8 cellular contexts compared by ENCODE assay signal in genomic region chr11:48021201-48021820, GRCh38. TPM values are rescaled to one million over a fixed set of nuclear protein-coding genes. Genes with fewer than 3 reads are reported as not detected.
A peak's percentile ranks its signal among the peaks of the same experiment; 100 is the strongest.
DNase-seq lines count a peak whose midpoint lies in the region; ATAC-seq, FAIRE-seq and TF ChIP-seq lines count a peak whose summit lies in the region.
"Not testable (repeated sequence)": the region's sequence is repeated elsewhere in the genome, so short reads cannot be mapped to it uniquely, and the experiment has no call there.

No MANE protein-coding gene starts in this region.

- CTCF ChIA-PET in A549 (lab: Yijun Ruan, JAX), result interaction anchor here (1.8 kb wide), 1 partner anchor 13 kb away, joined by 6 read pairs; no protein-coding TSS in a partner anchor
- CTCF ChIA-PET in CD4-positive, alpha-beta memory T cell (lab: Charles Lee; ENCODE audit: partially characterized antibody), result interaction anchor here (2.6 to 5.0 kb wide), 3 partner anchors 16 to 88 kb away, joined by 10 to 45 read pairs (median 40); no protein-coding TSS in a partner anchor
- CTCF ChIA-PET in activated CD4-positive, alpha-beta memory T cell treated with anti-CD3 and anti-CD28 coated beads, Interleukin-2, amount 10 ng/mL, durations not matched to agents 7 days and 5 days (lab: Charles Lee), result interaction anchor here (2.0 to 4.9 kb wide), 3 partner anchors 15 to 85 kb away, joined by 10 to 57 read pairs (median 17); no protein-coding TSS in a partner anchor

- not testable (repeated sequence) for H4K20me1 ChIP-seq in Karpas-422 (ENCODE audit: insufficient read depth, low read depth, low read length)
- peaks cover 60% of the 10 kb centered on the region for H4K20me1 ChIP-seq in OCI-LY3 (ENCODE audit: insufficient read depth, low read length)

- ATAC-seq in A549; effector memory CD8-positive, alpha-beta T cell (replicated peaks): not testable (repeated sequence)

- not testable (repeated sequence) for H3K27me3 ChIP-seq in CD4-positive, alpha-beta memory T cell (ENCODE audit: insufficient read depth, low read length); Karpas-422 (ENCODE audit: low read length); OCI-LY3 (ENCODE audit: low read depth, low read length); neutrophil

- not testable (repeated sequence) for H3K36me3 ChIP-seq in CD4-positive, alpha-beta memory T cell (ENCODE audit: insufficient read depth, low read length); neutrophil
- H3K36me3 ChIP-seq in Karpas-422 (ENCODE audit: insufficient read depth, low read length) (peaks cover 21% of the 10 kb centered on the region), OCI-LY3 (replicated peaks; ENCODE audit: low read depth, low read length) (peaks cover 22% of the 10 kb centered on the region)

- H3K27ac ChIP-seq in A549; CD4-positive, alpha-beta memory T cell (ENCODE audit: low read depth, low read length); OCI-LY3 (ENCODE audit: low read length): not testable (repeated sequence)
- H3K27ac ChIP-seq in Karpas-422 (ENCODE audit: low read length) (peak overlapping the region; percentile 99), neutrophil (peak overlapping the region; percentile 95)

- POLR2A ChIA-PET in A549 (lab: Yijun Ruan, JAX), result not testable (repeated sequence)
- POLR2A ChIA-PET in CD4-positive, alpha-beta memory T cell (lab: Charles Lee; ENCODE audit: partially characterized antibody), result interaction anchor here (1.4 kb wide), 1 partner anchor 12 kb away, joined by 4 read pairs; no protein-coding TSS in a partner anchor
- POLR2A ChIA-PET in activated CD4-positive, alpha-beta memory T cell treated with anti-CD3 and anti-CD28 coated beads, Interleukin-2, amount 10 ng/mL, durations not matched to agents 7 days and 5 days (lab: Charles Lee), result interaction anchor here (1.7 to 24.8 kb wide), 4 partner anchors 17 to 39 kb away, joined by 4 to 519 read pairs (median 202); no protein-coding TSS in a partner anchor

- H3K4me3 ChIP-seq in A549; CD4-positive, alpha-beta memory T cell (ENCODE audit: low read length in 2 of 2); OCI-LY3 (ENCODE audit: low read length): not testable (repeated sequence)
- H3K4me3 ChIP-seq in Karpas-422 (ENCODE audit: low read length) (peak overlapping the region; percentile 60; the same call in 1 of the 2 replicates), neutrophil (ENCODE audit: low read depth in 1 of 2, low read length in 1 of 2) (peak overlapping the region in 1 of 2 experiments; percentile 48)

- H3K4me1 ChIP-seq in A549 (peaks cover 74% of the 10 kb centered on the region), Karpas-422 (ENCODE audit: low read length) (peaks cover 99% of the 10 kb centered on the region), OCI-LY3 (ENCODE audit: low read length) (peaks cover 88% of the 10 kb centered on the region), neutrophil (ENCODE audit: control insufficient read depth in 1 of 2, insufficient read depth in 1 of 2, low read depth in 1 of 2, low read length in 1 of 2) (peaks cover 100% of the 10 kb centered on the region in 2 experiments)
- peaks cover 51% of the 10 kb centered on the region for H3K4me1 ChIP-seq in CD4-positive, alpha-beta memory T cell (ENCODE audit: insufficient read depth, low read length)

- whole genome bisulfite sequencing in A549 (ENCODE audit: missing lambda C conversion rate), result 96% methylated on average over 10 of the region's 10 CpGs

- peaks cover 76% of the 10 kb centered on the region for H3K79me2 ChIP-seq in Karpas-422 (ENCODE audit: low read length)
- H3K79me2 ChIP-seq in OCI-LY3 (ENCODE audit: low read length), result peaks cover 86% of the 10 kb centered on the region

- H3K9me3 Mint-ChIP-seq in CD4-positive, alpha-beta memory T cell; activated CD4-positive, alpha-beta memory T cell treated with anti-CD3 and anti-CD28 coated beads, Interleukin-2, amount 10 ng/mL, durations not matched to agents 7 days and 5 days; effector memory CD8-positive, alpha-beta T cell; type B pancreatic cell: not testable (repeated sequence)

- H3K27ac Mint-ChIP-seq in CD4-positive, alpha-beta memory T cell, result peak overlapping the region in 6 of 7 donors; percentile 12 to 80 (median 40)
- H3K27ac Mint-ChIP-seq in activated CD4-positive, alpha-beta memory T cell treated with anti-CD3 and anti-CD28 coated beads, Interleukin-2, amount 10 ng/mL, durations not matched to agents 7 days and 5 days, result peak overlapping the region; percentile 92
- peak overlapping the region; percentile 94 to 96 for H3K27ac Mint-ChIP-seq in effector memory CD8-positive, alpha-beta T cell
- peak overlapping the region; percentile 33 for H3K27ac Mint-ChIP-seq in type B pancreatic cell

- peaks cover 54 to 76% (median 60%) of the 10 kb centered on the region in 4 donors for H3K4me1 Mint-ChIP-seq in CD4-positive, alpha-beta memory T cell
- H3K4me1 Mint-ChIP-seq in activated CD4-positive, alpha-beta memory T cell treated with anti-CD3 and anti-CD28 coated beads, Interleukin-2, amount 10 ng/mL, durations not matched to agents 7 days and 5 days, result peaks cover 83% of the 10 kb centered on the region
- H3K4me1 Mint-ChIP-seq in effector memory CD8-positive, alpha-beta T cell (ENCODE audit: low read depth in 2 of 2), result peaks cover 59 to 69% of the 10 kb centered on the region in 2 donors
- peaks cover 61% of the 10 kb centered on the region for H3K4me1 Mint-ChIP-seq in type B pancreatic cell (ENCODE audit: unreplicated experiment)

- TF ChIP-seq RAD21 in A549 (conservative IDR thresholded peaks at IDR 0.05 in 1 of 2, IDR thresholded peaks at IDR 0.05 in 1 of 2), result not testable (repeated sequence)

- TF ChIP-seq CTCF in A549 (IDR thresholded peaks at IDR 0.05); OCI-LY3 (IDR thresholded peaks at IDR 0.05; ENCODE audit: low read depth, low read length); neutrophil (IDR thresholded peaks at IDR 0.05); type B pancreatic cell (conservative IDR thresholded peaks at IDR 0.05): not testable (repeated sequence)

- TF ChIP-seq POLR2A in A549 (IDR thresholded peaks at IDR 0.05; ENCODE audit: low read length), result not testable (repeated sequence)

- H3K36me3 Mint-ChIP-seq in CD4-positive, alpha-beta memory T cell, result peaks cover 10 to 14% of the 10 kb centered on the region in 2 donors
- H3K36me3 Mint-ChIP-seq in activated CD4-positive, alpha-beta memory T cell treated with anti-CD3 and anti-CD28 coated beads, Interleukin-2, amount 10 ng/mL, durations not matched to agents 7 days and 5 days (ENCODE audit: low read depth), result peaks cover 61% of the 10 kb centered on the region
- peaks cover 31% of the 10 kb centered on the region for H3K36me3 Mint-ChIP-seq in effector memory CD8-positive, alpha-beta T cell (ENCODE audit: insufficient read depth)
- H3K36me3 Mint-ChIP-seq in type B pancreatic cell, result not testable (repeated sequence)

- H3K9me3 ChIP-seq in A549; CD4-positive, alpha-beta memory T cell (ENCODE audit: control insufficient read depth in 1 of 2, low read length in 2 of 2); Karpas-422 (ENCODE audit: low read length); OCI-LY3 (ENCODE audit: insufficient read depth, low read length); neutrophil: not testable (repeated sequence)

- not testable (repeated sequence) for H3K4me3 Mint-ChIP-seq in CD4-positive, alpha-beta memory T cell; activated CD4-positive, alpha-beta memory T cell treated with anti-CD3 and anti-CD28 coated beads, Interleukin-2, amount 10 ng/mL, durations not matched to agents 7 days and 5 days; effector memory CD8-positive, alpha-beta T cell; type B pancreatic cell

- not testable (repeated sequence) for FAIRE-seq in A549 (lab: Jason Lieb, UNC)

- TF ChIP-seq EP300 in A549 (IDR thresholded peaks at IDR 0.05), result not testable (repeated sequence)

- intact Hi-C loops in CD4-positive, alpha-beta memory T cell (cut with micrococcal nuclease), result loop anchor here (2.0 kb wide), 1 partner anchor 41 kb away; the partner anchor contains the start of gene PTPRJ

- not testable (repeated sequence) for H3K9me2 ChIP-seq in Karpas-422 (replicated peaks; ENCODE audit: insufficient read depth, low read length)

- H3K4me2 ChIP-seq in A549, result not testable (repeated sequence)
- H3K4me2 ChIP-seq in Karpas-422 (ENCODE audit: low read depth, low read length, poor library complexity, severe bottlenecking) (peak overlapping the region; percentile 80), OCI-LY3 (ENCODE audit: low read length) (peak overlapping the region; percentile 27)

- H2AFZ ChIP-seq in Karpas-422 (ENCODE audit: low read length); OCI-LY3 (ENCODE audit: low read depth, low read length): not testable (repeated sequence)

- not testable (repeated sequence) for H3K27me3 Mint-ChIP-seq in CD4-positive, alpha-beta memory T cell; activated CD4-positive, alpha-beta memory T cell treated with anti-CD3 and anti-CD28 coated beads, Interleukin-2, amount 10 ng/mL, durations not matched to agents 7 days and 5 days; effector memory CD8-positive, alpha-beta T cell; type B pancreatic cell

- DNase-seq in A549 (ENCODE audit: low read depth in 1 of 2, low spot score in 1 of 2); CD4-positive, alpha-beta memory T cell; activated CD4-positive, alpha-beta memory T cell treated with anti-CD3 and anti-CD28 coated beads, Interleukin-2, amount 10 ng/mL, durations not matched to agents 7 days and 5 days; effector memory CD8-positive, alpha-beta T cell; type B pancreatic cell (ENCODE audit: extremely low spot score, unreplicated experiment): not testable (repeated sequence)
- peak; percentile 67 for DNase-seq in Karpas-422

- peak overlapping the region; percentile 78 for H3K9ac ChIP-seq in Karpas-422 (ENCODE audit: low read length)
- not testable (repeated sequence) for H3K9ac ChIP-seq in OCI-LY3 (ENCODE audit: low read length)

RNA-seq across cellular contexts. Expression of gene PTPRJ, which starts 41.0 kb away (rescaled TPM):
- polyA plus RNA-seq in A549 (2011; rRNA removed) (30.3 and 46.2 TPM in 2 replicates), A549 (2017; fragmentation: RNase III; extraction: RNeasy Plus Mini Kit Qiagen cat#74134 plus additional on column Dnase treatment) (47.0 to 55.6 TPM (median 50.5 TPM) in 3 replicates)
- polyA plus RNA-seq in A549 (2012; cell fraction: cytosol; rRNA removed), result 15.4 and 22.0 TPM in 2 replicates
- polyA plus RNA-seq in A549 (2012; cell fraction: nucleus; rRNA removed), result 23.1 and 39.4 TPM in 2 replicates
- polyA minus RNA-seq in A549 (2011; rRNA and poly(A)+ RNA removed), result 62.1 and 63.5 TPM in 2 replicates
- total RNA-seq in CD4-positive, alpha-beta memory T cell, result 10 to 100 TPM; 57.8 to 57.9 TPM
- polyA plus RNA-seq in CD4-positive, alpha-beta memory T cell, result 10 to 100 TPM in 1 of 2 donors, 1 to 10 TPM in 1; 3.3 to 16.6 TPM
- 90.3 and 132 TPM in 2 replicates for total RNA-seq in Karpas-422 (2014; rRNA removed; shearing (Covaris generic); ENCODE audit: low replicate concordance)
- 10 to 100 TPM; 83.0 to 89.1 TPM for total RNA-seq in activated CD4-positive, alpha-beta memory T cell treated with anti-CD3 and anti-CD28 coated beads, Interleukin-2, amount 10 ng/mL, durations not matched to agents 7 days and 5 days
- 18.6 and 21.6 TPM in 2 replicates for total RNA-seq in type B pancreatic cell (ENCODE audit: low replicate concordance)

Comparison
In these comparisons a context has a peak if more than half of its experiments do, and no peak if none do; other contexts are left out.
1. H3K27ac Mint-ChIP-seq: peak in every context shown above with its lines; median percentile 95 in effector memory CD8-positive, alpha-beta T cell; 92 in activated CD4-positive, alpha-beta memory T cell treated with anti-CD3 and anti-CD28 coated beads, Interleukin-2, amount 10 ng/mL, durations not matched to agents 7 days and 5 days; 40 in CD4-positive, alpha-beta memory T cell; 33 in type B pancreatic cell.